15 cellular contexts compared by ENCODE assay signal in the genomic region with DNA sequence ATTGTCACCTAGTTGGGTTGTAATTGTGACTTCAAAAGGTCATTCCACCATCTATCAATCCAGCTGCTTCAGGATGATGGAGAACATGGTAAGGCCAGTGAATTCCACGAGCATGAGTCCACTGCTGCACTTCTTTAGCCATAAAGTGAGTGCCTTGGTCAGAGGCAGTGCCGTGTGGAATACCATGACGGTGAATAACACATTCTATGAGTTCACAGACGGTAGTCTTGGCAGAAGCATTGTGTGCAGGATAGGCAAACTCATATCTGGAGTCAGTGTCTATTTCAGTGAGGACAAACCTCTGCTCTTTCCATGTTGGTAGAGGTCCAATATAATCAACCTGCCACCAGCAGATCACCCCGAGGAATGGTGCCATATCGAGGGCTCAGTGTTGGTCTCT.
"Had no signal": no experiment of that assay in that cellular context is flagged by ENCODE, and none has a peak within 500 bp of the region (broad histone marks: within the 10 kb centered on the region; RNA-seq: fewer than 3 reads in every experiment).

No MANE protein-coding gene starts in this region.

- H3K27me3 Mint-ChIP-seq: activated naive CD4-positive, alpha-beta T cell treated with anti-CD3 and anti-CD28 coated beads, Interleukin-2, amount 10 ng/mL, durations not matched to agents 7 days and 5 days; activated T-helper 17 cell treated with anti-CD3 and anti-CD28 coated beads, Interleukin-2, amount 50 U/mL, for 72 hours; stimulated activated naive B cell treated with anti-CD40 and anti-IgM and Interleukin-4, amounts not matched to agents 10 μg/mL and 1 μg/mL and 100 μg/mL, for 72 hours had no signal

- H3K4me3 ChIP-seq: ascending aorta, dorsolateral prefrontal cortex, tibial nerve had no signal

- DNase-seq: activated CD4-positive, alpha-beta T cell treated with anti-CD3 and anti-CD28 coated beads, Interleukin-2, amount 50 U/mL, for 48 hours; activated naive CD4-positive, alpha-beta T cell treated with anti-CD3 and anti-CD28 coated beads, Interleukin-2, amount 10 ng/mL, durations not matched to agents 7 days and 5 days; dorsolateral prefrontal cortex; endodermal cell; glutamatergic neuron; mesenchymal stem cell; natural killer cell; retina; stimulated activated CD4-positive, alpha-beta T cell treated with anti-CD3 and anti-CD28 coated beads, Interleukin-4, amount 100 ng/mL, for 1 hour; stimulated activated naive B cell treated with anti-CD40 and anti-IgM and Interleukin-4, amounts not matched to agents 10 μg/mL and 1 μg/mL and 100 μg/mL, for 72 hours; WERI-Rb-1 had no signal

- H3K9me3 Mint-ChIP-seq: activated naive CD4-positive, alpha-beta T cell treated with anti-CD3 and anti-CD28 coated beads, Interleukin-2, amount 10 ng/mL, durations not matched to agents 7 days and 5 days had no signal

- H3K36me3 Mint-ChIP-seq: activated naive CD4-positive, alpha-beta T cell treated with anti-CD3 and anti-CD28 coated beads, Interleukin-2, amount 10 ng/mL, durations not matched to agents 7 days and 5 days; natural killer cell; stimulated activated naive B cell treated with anti-CD40 and anti-IgM and Interleukin-4, amounts not matched to agents 10 μg/mL and 1 μg/mL and 100 μg/mL, for 72 hours had no signal

- ATAC-seq: activated T-helper 17 cell treated with anti-CD3 and anti-CD28 coated beads, Interleukin-2, amount 50 U/mL, for 72 hours; natural killer cell; stimulated activated naive B cell treated with anti-CD40 and anti-IgM and Interleukin-4, amounts not matched to agents 10 μg/mL and 1 μg/mL and 100 μg/mL, for 72 hours had no signal

- H3K4me1 Mint-ChIP-seq: activated naive CD4-positive, alpha-beta T cell treated with anti-CD3 and anti-CD28 coated beads, Interleukin-2, amount 10 ng/mL, durations not matched to agents 7 days and 5 days; activated T-helper 17 cell treated with anti-CD3 and anti-CD28 coated beads, Interleukin-2, amount 50 U/mL, for 72 hours; endodermal cell; natural killer cell had no signal

- H3K27ac ChIP-seq: ascending aorta, dorsolateral prefrontal cortex, neutrophil, tibial nerve, WERI-Rb-1 had no signal

- H3K9me3 ChIP-seq: ascending aorta, neutrophil, tibial nerve had no signal

- H3K27ac Mint-ChIP-seq: activated naive CD4-positive, alpha-beta T cell treated with anti-CD3 and anti-CD28 coated beads, Interleukin-2, amount 10 ng/mL, durations not matched to agents 7 days and 5 days; activated T-helper 17 cell treated with anti-CD3 and anti-CD28 coated beads, Interleukin-2, amount 50 U/mL, for 72 hours; endodermal cell; natural killer cell; stimulated activated naive B cell treated with anti-CD40 and anti-IgM and Interleukin-4, amounts not matched to agents 10 μg/mL and 1 μg/mL and 100 μg/mL, for 72 hours had no signal

- H3K4me3 Mint-ChIP-seq: activated naive CD4-positive, alpha-beta T cell treated with anti-CD3 and anti-CD28 coated beads, Interleukin-2, amount 10 ng/mL, durations not matched to agents 7 days and 5 days; activated T-helper 17 cell treated with anti-CD3 and anti-CD28 coated beads, Interleukin-2, amount 50 U/mL, for 72 hours; endodermal cell; natural killer cell; stimulated activated naive B cell treated with anti-CD40 and anti-IgM and Interleukin-4, amounts not matched to agents 10 μg/mL and 1 μg/mL and 100 μg/mL, for 72 hours had no signal

- H3K36me3 ChIP-seq: ascending aorta, neutrophil, tibial nerve, WERI-Rb-1 had no signal

- H3K27me3 ChIP-seq: ascending aorta, dorsolateral prefrontal cortex, neutrophil, tibial nerve had no signal

- H3K4me1 ChIP-seq: ascending aorta, tibial nerve had no signal
